18 cellular contexts compared by ENCODE assay signal in genomic region chr3:134190272-134190671, GRCh38.
"Had no signal": no experiment of that assay in that cellular context is flagged by ENCODE, and none has a peak within 500 bp of the region (broad histone marks: within the 10 kb centered on the region; RNA-seq: fewer than 3 reads in every experiment).

No MANE protein-coding gene starts in this region.

- H3K27ac ChIP-seq: body of pancreas, colonic mucosa, left ventricle myocardium inferior, sigmoid colon, spleen, thoracic aorta, upper lobe of right lung had no signal

- H3K4me3 ChIP-seq: body of pancreas, colonic mucosa, left ventricle myocardium inferior, mucosa of descending colon, sigmoid colon, spleen, thoracic aorta, upper lobe of right lung had no signal

- H3K27ac Mint-ChIP-seq: activated B cell treated with CpG ODN at 0.5 μM for 24 hours; activated CD4-positive, alpha-beta memory T cell treated with anti-CD3 and anti-CD28 coated beads, Interleukin-2, amount 10 ng/mL, durations not matched to agents 7 days and 5 days; activated CD8-positive, alpha-beta memory T cell treated with anti-CD3 and anti-CD28 coated beads, Interleukin-2, amount 10 ng/mL, durations not matched to agents 7 days and 5 days; activated naive CD4-positive, alpha-beta T cell treated with anti-CD3 and anti-CD28 coated beads for 36 hours; stimulated activated naive B cell treated with anti-CD40 and anti-IgM and Interleukin-4, amounts not matched to agents 10 μg/mL and 1 μg/mL and 100 μg/mL, for 72 hours; T-helper 1 cell treated with Interleukin-12 subunit alpha and Interleukin-12 subunit beta and Interleukin-4 antibody, amounts not matched to agents 30 μg/mL and 1 μg/mL, for 36 hours had no signal

- H3K36me3 ChIP-seq: colonic mucosa had no signal

- ATAC-seq: activated CD8-positive, alpha-beta memory T cell treated with anti-CD3 and anti-CD28 coated beads, Interleukin-2, amount 10 ng/mL, durations not matched to agents 7 days and 5 days; body of pancreas; mucosa of descending colon; stimulated activated naive B cell treated with anti-CD40 and anti-IgM and Interleukin-4, amounts not matched to agents 10 μg/mL and 1 μg/mL and 100 μg/mL, for 72 hours; upper lobe of right lung had no signal

- H3K27me3 ChIP-seq: body of pancreas, colonic mucosa, sigmoid colon, spleen, upper lobe of right lung had no signal

- H3K27me3 Mint-ChIP-seq: activated B cell treated with CpG ODN at 0.5 μM for 24 hours; activated CD4-positive, alpha-beta memory T cell treated with anti-CD3 and anti-CD28 coated beads, Interleukin-2, amount 10 ng/mL, durations not matched to agents 7 days and 5 days; activated CD8-positive, alpha-beta memory T cell treated with anti-CD3 and anti-CD28 coated beads, Interleukin-2, amount 10 ng/mL, durations not matched to agents 7 days and 5 days; naive B cell; stimulated activated naive B cell treated with anti-CD40 and anti-IgM and Interleukin-4, amounts not matched to agents 10 μg/mL and 1 μg/mL and 100 μg/mL, for 72 hours had no signal

- H3K4me3 Mint-ChIP-seq: activated B cell treated with CpG ODN at 0.5 μM for 24 hours; activated CD4-positive, alpha-beta memory T cell treated with anti-CD3 and anti-CD28 coated beads, Interleukin-2, amount 10 ng/mL, durations not matched to agents 7 days and 5 days; activated CD8-positive, alpha-beta memory T cell treated with anti-CD3 and anti-CD28 coated beads, Interleukin-2, amount 10 ng/mL, durations not matched to agents 7 days and 5 days; activated naive CD4-positive, alpha-beta T cell treated with anti-CD3 and anti-CD28 coated beads for 36 hours; naive B cell; stimulated activated naive B cell treated with anti-CD40 and anti-IgM and Interleukin-4, amounts not matched to agents 10 μg/mL and 1 μg/mL and 100 μg/mL, for 72 hours; T-helper 1 cell treated with Interleukin-12 subunit alpha and Interleukin-12 subunit beta and Interleukin-4 antibody, amounts not matched to agents 30 μg/mL and 1 μg/mL, for 36 hours had no signal

- H3K9me3 Mint-ChIP-seq: activated B cell treated with CpG ODN at 0.5 μM for 24 hours; activated CD4-positive, alpha-beta memory T cell treated with anti-CD3 and anti-CD28 coated beads, Interleukin-2, amount 10 ng/mL, durations not matched to agents 7 days and 5 days; activated naive CD4-positive, alpha-beta T cell treated with anti-CD3 and anti-CD28 coated beads for 36 hours; naive B cell; stimulated activated naive B cell treated with anti-CD40 and anti-IgM and Interleukin-4, amounts not matched to agents 10 μg/mL and 1 μg/mL and 100 μg/mL, for 72 hours; T-helper 1 cell treated with Interleukin-12 subunit alpha and Interleukin-12 subunit beta and Interleukin-4 antibody, amounts not matched to agents 30 μg/mL and 1 μg/mL, for 36 hours had no signal

- DNase-seq: activated B cell treated with CpG ODN at 0.5 μM for 24 hours; activated CD4-positive, alpha-beta memory T cell treated with anti-CD3 and anti-CD28 coated beads, Interleukin-2, amount 10 ng/mL, durations not matched to agents 7 days and 5 days; activated CD4-positive, alpha-beta T cell treated with anti-CD3 and anti-CD28 coated beads for 4 hours; activated CD8-positive, alpha-beta memory T cell treated with anti-CD3 and anti-CD28 coated beads, Interleukin-2, amount 10 ng/mL, durations not matched to agents 7 days and 5 days; activated naive CD4-positive, alpha-beta T cell treated with anti-CD3 and anti-CD28 coated beads for 36 hours; body of pancreas; caudate nucleus; colonic mucosa; kidney; left ventricle myocardium inferior; mucosa of descending colon; naive B cell; sigmoid colon; spleen; stimulated activated naive B cell treated with anti-CD40 and anti-IgM and Interleukin-4, amounts not matched to agents 10 μg/mL and 1 μg/mL and 100 μg/mL, for 72 hours; upper lobe of right lung had no signal

- H3K4me1 ChIP-seq: body of pancreas, colonic mucosa, left ventricle myocardium inferior, sigmoid colon, upper lobe of right lung had no signal

- H3K36me3 Mint-ChIP-seq: activated CD8-positive, alpha-beta memory T cell treated with anti-CD3 and anti-CD28 coated beads, Interleukin-2, amount 10 ng/mL, durations not matched to agents 7 days and 5 days had no signal

- H3K4me1 Mint-ChIP-seq: activated B cell treated with CpG ODN at 0.5 μM for 24 hours; activated CD4-positive, alpha-beta memory T cell treated with anti-CD3 and anti-CD28 coated beads, Interleukin-2, amount 10 ng/mL, durations not matched to agents 7 days and 5 days; activated CD8-positive, alpha-beta memory T cell treated with anti-CD3 and anti-CD28 coated beads, Interleukin-2, amount 10 ng/mL, durations not matched to agents 7 days and 5 days; naive B cell had no signal
